1 cellular context compared by ENCODE assay signal in genomic region chr18:9746958-9747357, GRCh38.
TF ChIP-seq lines count a peak whose summit lies in the region.

No MANE protein-coding gene starts in this region.

TF ChIP-seq in GM23338, 12 proteins besides CTCF, POLR2A, EP300 and RAD21 (continued from another document):
- TF ChIP-seq REST (IDR thresholded peaks at IDR 0.05; ENCODE audit: unreplicated experiment) (no peak), ZNF114 (CRISPR knock-in tag; IDR thresholded peaks at IDR 0.05) (no peak), ZNF331 (CRISPR knock-in tag; IDR thresholded peaks at IDR 0.05; ENCODE audit: low read depth) (no peak), POLR2AphosphoS5 (IDR thresholded peaks at IDR 0.05; ENCODE audit: low read depth) (no peak)
